17 cellular contexts compared by ENCODE assay signal in genomic region chr6:138442663-138443062, GRCh38. TPM values are rescaled to one million over a fixed set of nuclear protein-coding genes. Genes with fewer than 3 reads are reported as not detected.
A peak's percentile ranks its signal among the peaks of the same experiment; 100 is the strongest.
DNase-seq lines count a peak whose midpoint lies in the region; ATAC-seq, FAIRE-seq and TF ChIP-seq lines count a peak whose summit lies in the region.
"Had no signal": no experiment of that assay in that cellular context is flagged by ENCODE, and none has a peak within 500 bp of the region (broad histone marks: within the 10 kb centered on the region; RNA-seq: fewer than 3 reads in every experiment).

No MANE protein-coding gene starts in this region.

- intact Hi-C loops in MCF 10A (cut with micrococcal nuclease), result no loop called here
- intact Hi-C loops in breast epithelium (cut with DNase I; ENCODE audit: low total_unique reads), result no loop called here
- intact Hi-C loops in mucosa of descending colon (cut with DNase I, micrococcal nuclease), result no loop called here

- H3K27ac ChIP-seq in breast epithelium, result no peak overlapping the region
- H3K27ac ChIP-seq in small intestine (ENCODE audit: low read depth in 1 of 2, low read length in 1 of 2), result no peak overlapping the region
- H3K27ac ChIP-seq: BLaER1 had no signal

- H3K36me3 Mint-ChIP-seq in MCF 10A (ENCODE audit: insufficient read depth, unreplicated experiment), result peaks cover 7% of the 10 kb centered on the region
- H3K36me3 Mint-ChIP-seq: CD4-positive, CD25-positive, alpha-beta regulatory T cell had no signal

- H3K4me3 Mint-ChIP-seq in MCF 10A (ENCODE audit: unreplicated experiment), result no peak overlapping the region
- H3K4me3 Mint-ChIP-seq: CD4-positive, CD25-positive, alpha-beta regulatory T cell had no signal

- H3K9me3 ChIP-seq in breast epithelium (no peaks in the 10 kb centered on the region), mucosa of descending colon (no peaks in the 10 kb centered on the region), small intestine (ENCODE audit: control insufficient read depth, low read depth) (no peaks in the 10 kb centered on the region)
- H3K9me3 ChIP-seq: BLaER1, HAP-1 had no signal

- H3K4me1 Mint-ChIP-seq in MCF 10A (ENCODE audit: insufficient read depth, unreplicated experiment), result peaks cover 7% of the 10 kb centered on the region
- H3K4me1 Mint-ChIP-seq: CD4-positive, CD25-positive, alpha-beta regulatory T cell had no signal

- no peaks in the 10 kb centered on the region for H3K9me3 Mint-ChIP-seq in MCF 10A (ENCODE audit: unreplicated experiment)

- TF ChIP-seq POLR2A in breast epithelium (IDR thresholded peaks at IDR 0.05), result no peak

- CTCF ChIA-PET in MCF 10A (lab: Yijun Ruan, JAX), result interaction anchor here (1.0 to 2.3 kb wide), 3 partner anchors 13 to 66 kb away, joined by 3 to 15 read pairs (median 13); no protein-coding TSS in a partner anchor

- H3K4me3 ChIP-seq in breast epithelium, result no peak overlapping the region
- no peak overlapping the region for H3K4me3 ChIP-seq in epithelial cell of esophagus (ENCODE audit: low read length)
- no peak overlapping the region for H3K4me3 ChIP-seq in mucosa of descending colon
- H3K4me3 ChIP-seq in small intestine (ENCODE audit: low read depth in 1 of 2, low read length in 2 of 2), result no peak overlapping the region
- H3K4me3 ChIP-seq: BLaER1, GM12878, HAP-1 had no signal

- 18 to 65% (median 39%) methylated on average over 2 of the region's 2 CpGs for WGBS in small intestine, 3 donors

- FAIRE-seq in small intestine (lab: Jason Lieb, UNC), result peak; percentile 15
- FAIRE-seq: H1 had no signal

- peak; percentile 59 for ATAC-seq in mucosa of descending colon
- ATAC-seq: GM12878 had no signal

- H3K27ac Mint-ChIP-seq in MCF 10A (ENCODE audit: low read depth, unreplicated experiment), result no peak overlapping the region
- H3K27ac Mint-ChIP-seq: CD4-positive, CD25-positive, alpha-beta regulatory T cell had no signal

- H3K27me3 Mint-ChIP-seq in MCF 10A (ENCODE audit: insufficient read depth, unreplicated experiment), result no peaks in the 10 kb centered on the region
- H3K27me3 Mint-ChIP-seq: CD4-positive, CD25-positive, alpha-beta regulatory T cell had no signal

- DNase-seq in MCF 10A (ENCODE audit: unreplicated experiment), result peak; percentile 26
- DNase-seq in breast epithelium (ENCODE audit: low spot score in 2 of 2), result no peak
- DNase-seq in epithelial cell of esophagus (ENCODE audit: low read depth), result peak; percentile 26
- DNase-seq in mucosa of descending colon, result no peak
- peak; percentile 59 for DNase-seq in small intestine
- no peak for DNase-seq in NCI-H748 treated with DMSO at 0.1 percent for 48 hours (lab: John Stamatoyannopoulos, UW)
- DNase-seq in C1 segment of cervical spinal cord (lab: John Stamatoyannopoulos, UW), result no peak
- no peak for DNase-seq in SKM-1 treated with dmso at 0.1 percent for 144 hours (lab: John Stamatoyannopoulos, UW; ENCODE audit: unreplicated experiment)
- DNase-seq: 8988T; AML-193; Calu3; CD4-positive, CD25-positive, alpha-beta regulatory T cell; DMS 273 treated with DMSO at 0.1 percent for 48 hours had no signal

- H3K4me1 ChIP-seq in breast epithelium (no peaks in the 10 kb centered on the region), mucosa of descending colon (ENCODE audit: low read depth) (no peaks in the 10 kb centered on the region), small intestine (ENCODE audit: control insufficient read depth in 2 of 2, insufficient read depth in 1 of 2, low read depth in 1 of 2, low read length in 1 of 2) (peaks cover 5 to 8% of the 10 kb centered on the region in 2 donors)
- H3K4me1 ChIP-seq: HAP-1 had no signal

- POLR2A ChIA-PET in MCF 10A (lab: Yijun Ruan, JAX), result interaction anchor here (0.6 to 1.8 kb wide), 3 partner anchors 13 to 64 kb away, joined by 3 to 13 read pairs (median 4); no protein-coding TSS in a partner anchor

- TF ChIP-seq CTCF in MCF 10A (IDR thresholded peaks at IDR 0.05; ENCODE audit: unreplicated experiment), result no peak
- TF ChIP-seq CTCF in breast epithelium (IDR thresholded peaks at IDR 0.05), result no peak
- TF ChIP-seq CTCF in epithelial cell of esophagus (IDR thresholded peaks at IDR 0.05; ENCODE audit: insufficient read depth, low read depth, low read length, missing control alignments), result no peak
- TF ChIP-seq CTCF in mucosa of descending colon (IDR thresholded peaks at IDR 0.05), result no peak

- H3K36me3 ChIP-seq in breast epithelium (no peaks in the 10 kb centered on the region), mucosa of descending colon (ENCODE audit: low read depth) (no peaks in the 10 kb centered on the region), small intestine (ENCODE audit: control insufficient read depth in 2 of 2, insufficient read depth in 2 of 2, low read length in 2 of 2) (peaks cover 0 to 16% of the 10 kb centered on the region in 2 donors)

- no TSS peak for BruUV-seq in MCF 10A (replicated peaks; lab: Mats Ljungman, UMichigan)

- H3K27me3 ChIP-seq in breast epithelium (no peaks in the 10 kb centered on the region), small intestine (ENCODE audit: control insufficient read depth in 2 of 2, insufficient read depth in 2 of 2, low read length in 2 of 2) (no peaks in the 10 kb centered on the region)
- H3K27me3 ChIP-seq: BLaER1 had no signal

RNA-seq across cellular contexts. Expression of gene HEBP2, which starts 38.6 kb away (rescaled TPM):
- 71.2 and 89.7 TPM in 2 replicates for total RNA-seq in MCF 10A (2022)
- total RNA-seq in breast epithelium, result 100 to 1,000 TPM in 1 of 3 donors, 10 to 100 TPM in 2; 66.2 to 321 (median 72.6) TPM
- 100 to 1,000 TPM in 1 of 3 donors, 10 to 100 TPM in 2; 78.5 to 101 (median 88.7) TPM for total RNA-seq in mucosa of descending colon
- polyA plus RNA-seq in small intestine, result 10 to 100 TPM; 17.0 to 28.9 (median 19.9) TPM

RNA-seq across cellular contexts. Expression of gene NHSL1, which starts 56.6 kb away (rescaled TPM):
- total RNA-seq in MCF 10A (2022), result 23.9 and 32.1 TPM in 2 replicates
- total RNA-seq in breast epithelium, result 10 to 100 TPM; 15.4 to 17.4 (median 16.5) TPM
- total RNA-seq in mucosa of descending colon, result 100 to 1,000 TPM in 2 of 3 donors, 10 to 100 TPM in 1; 53.1 to 155 (median 107) TPM
- 10 to 100 TPM; 11.3 to 26.4 (median 21.3) TPM for polyA plus RNA-seq in small intestine
- total RNA-seq: CD4-positive, CD25-positive, alpha-beta regulatory T cell had no signal

Comparison
In these comparisons a context has a peak if more than half of its experiments do, and no peak if none do; other contexts are left out.
1. DNase-seq: peak in MCF 10A (single experiment), epithelial cell of esophagus (single experiment) and small intestine (single experiment); none in breast epithelium (0 of 2), mucosa of descending colon (0 of 3), NCI-H748 treated with DMSO at 0.1 percent for 48 hours (single experiment), C1 segment of cervical spinal cord (0 of 14) and SKM-1 treated with dmso at 0.1 percent for 144 hours (single experiment).